Comparison of ENCODE assay signal across 31 cellular contexts in genomic region chr20:58697867-58698703, GRCh38. TPM values are rescaled to one million over a fixed set of nuclear protein-coding genes. Genes with fewer than 3 reads are reported as not detected.
DNase-seq lines count a peak whose midpoint lies in the region; ATAC-seq, FAIRE-seq and TF ChIP-seq lines count a peak whose summit lies in the region.
"Had no signal": no experiment of that assay in that cellular context is flagged by ENCODE, and none has a peak within 500 bp of the region (broad histone marks: within the 10 kb centered on the region; RNA-seq: fewer than 3 reads in every experiment).

No MANE protein-coding gene starts in this region.

- peaks cover 16 to 19% (median 17%) of the 10 kb centered on the region in 4 donors for H3K4me1 ChIP-seq in esophagus muscularis mucosa
- peaks cover 7 to 20% (median 17%) of the 10 kb centered on the region in 6 donors for H3K4me1 ChIP-seq in spleen

- no peak for TF ChIP-seq EP300 in esophagus muscularis mucosa (IDR thresholded peaks at IDR 0.05)

- H3K27me3 Mint-ChIP-seq in activated CD4-positive, alpha-beta T cell treated with anti-CD3 and anti-CD28 coated beads for 36 hours, result no peaks in the 10 kb centered on the region
- H3K27me3 Mint-ChIP-seq: activated CD4-positive, alpha-beta T cell treated with anti-CD3 and anti-CD28 coated beads, Interleukin-2, amount 10 ng/mL, durations not matched to agents 7 days and 5 days; activated CD8-positive, alpha-beta memory T cell treated with anti-CD3 and anti-CD28 coated beads, Interleukin-2, amount 10 ng/mL, durations not matched to agents 7 days and 5 days; B cell; dendritic cell treated with granulocyte-macrophage colony-stimulating factor and Interleukin-4, amounts not matched to agents 40 ng/mL and 50 ng/mL, for 4 days had no signal

- peak; percentile 72 for FAIRE-seq in HTR-8/SVneo (lab: Jason Lieb, UNC)
- FAIRE-seq: A204.1, small intestine had no signal

- POLR2A ChIA-PET in activated CD4-positive, alpha-beta T cell treated with anti-CD3 and anti-CD28 coated beads for 36 hours (lab: Charles Lee), result no interaction called here

- no peaks in the 10 kb centered on the region for H3K9me3 ChIP-seq in esophagus muscularis mucosa
- no peaks in the 10 kb centered on the region for H3K9me3 ChIP-seq in spleen
- H3K9me3 ChIP-seq: breast epithelium, Caco-2, heart left ventricle had no signal

- peak overlapping the region; percentile 31 to 58 (median 51) for H3K27ac ChIP-seq in esophagus muscularis mucosa (replicated peaks in 1 of 4)
- H3K27ac ChIP-seq in spleen, result no peak overlapping the region
- H3K27ac ChIP-seq: breast epithelium, heart left ventricle had no signal

- TF ChIP-seq CTCF in esophagus muscularis mucosa (IDR thresholded peaks at IDR 0.05) (no peak), spleen (IDR thresholded peaks at IDR 0.05 in 8 of 11, conservative IDR thresholded peaks at IDR 0.05 in 3 of 11) (no peak)

- H3K4me3 ChIP-seq in esophagus muscularis mucosa, result no peak overlapping the region
- no peak overlapping the region for H3K4me3 ChIP-seq in spleen
- H3K4me3 ChIP-seq: breast epithelium, heart left ventricle had no signal

- H3K36me3 ChIP-seq in esophagus muscularis mucosa (peaks cover 43 to 86% (median 81%) of the 10 kb centered on the region in 4 donors), spleen (peaks cover 0 to 86% (median 62%) of the 10 kb centered on the region in 6 donors)

- H3K4me3 Mint-ChIP-seq in activated CD4-positive, alpha-beta T cell treated with anti-CD3 and anti-CD28 coated beads for 36 hours, result no peak overlapping the region
- H3K4me3 Mint-ChIP-seq: activated CD4-positive, alpha-beta T cell treated with anti-CD3 and anti-CD28 coated beads, Interleukin-2, amount 10 ng/mL, durations not matched to agents 7 days and 5 days; activated CD8-positive, alpha-beta memory T cell treated with anti-CD3 and anti-CD28 coated beads, Interleukin-2, amount 10 ng/mL, durations not matched to agents 7 days and 5 days; B cell; dendritic cell treated with granulocyte-macrophage colony-stimulating factor and Interleukin-4, amounts not matched to agents 40 ng/mL and 50 ng/mL, for 4 days; HFFc6; nephron progenitor cell had no signal

- peak; percentile 2 for DNase-seq in activated CD4-positive, alpha-beta T cell treated with anti-CD3 and anti-CD28 coated beads for 36 hours
- no peak for DNase-seq in activated CD4-positive, alpha-beta T cell treated with anti-CD3 and anti-CD28 coated beads for 4 hours
- no peak for DNase-seq in HTR-8/SVneo (ENCODE audit: insufficient read length, low spot score)
- no peak for DNase-seq in esophagus muscularis mucosa (ENCODE audit: extremely low spot score)
- DNase-seq in spleen, result peak; percentile 60
- DNase-seq in middle frontal gyrus (ENCODE audit: extremely low spot score, low spot score), result no peak
- DNase-seq in NCI-H2227 treated with DMSO at 0.1 percent for 48 hours (lab: John Stamatoyannopoulos, UW), result no peak
- DNase-seq: activated CD4-positive, alpha-beta T cell treated with anti-CD3 and anti-CD28 coated beads, Interleukin-2, amount 10 ng/mL, durations not matched to agents 7 days and 5 days; activated CD8-positive, alpha-beta memory T cell treated with anti-CD3 and anti-CD28 coated beads, Interleukin-2, amount 10 ng/mL, durations not matched to agents 7 days and 5 days; activated effector memory CD4-positive, alpha-beta T cell treated with Interleukin-2 at 50 U/mL for 16 hours; DMS79 treated with DMSO at 0.1 percent for 48 hours; HFFc6; Karpas-422; MV-4-11; NCI-H1694 treated with DMSO at 0.1 percent for 48 hours; NCI-H226; nephron progenitor cell; OCI-M1; SHP77 treated with DMSO at 0.1 percent for 48 hours; stimulated activated CD4-positive, alpha-beta T cell treated with anti-CD3 and anti-CD28 coated beads, Interleukin-2, amount 100 ng/mL, for 48 hours; stimulated activated naive CD4-positive, alpha-beta T cell treated with Interleukin-2 at 50 U/mL for 16 hours; trophoblast cell had no signal

- TF ChIP-seq POLR2A in esophagus muscularis mucosa (IDR thresholded peaks at IDR 0.05; ENCODE audit: low read depth), result no peak
- TF ChIP-seq POLR2A in spleen (IDR thresholded peaks at IDR 0.05), result no peak

- peaks cover 15% of the 10 kb centered on the region for H3K36me3 Mint-ChIP-seq in activated CD4-positive, alpha-beta T cell treated with anti-CD3 and anti-CD28 coated beads for 36 hours (ENCODE audit: low read depth)

- intact Hi-C loops in activated CD4-positive, alpha-beta T cell treated with anti-CD3 and anti-CD28 coated beads for 36 hours (cut with DNase I, micrococcal nuclease), result no loop called here
- intact Hi-C loops in esophagus muscularis mucosa (cut with DNase I) (no loop called here), spleen (cut with DNase I; ENCODE audit: low total_unique reads) (no loop called here)

- peak overlapping the region; percentile 2 for H3K27ac Mint-ChIP-seq in activated CD4-positive, alpha-beta T cell treated with anti-CD3 and anti-CD28 coated beads for 36 hours
- H3K27ac Mint-ChIP-seq: activated CD4-positive, alpha-beta T cell treated with anti-CD3 and anti-CD28 coated beads, Interleukin-2, amount 10 ng/mL, durations not matched to agents 7 days and 5 days; activated CD8-positive, alpha-beta memory T cell treated with anti-CD3 and anti-CD28 coated beads, Interleukin-2, amount 10 ng/mL, durations not matched to agents 7 days and 5 days; B cell; dendritic cell treated with granulocyte-macrophage colony-stimulating factor and Interleukin-4, amounts not matched to agents 40 ng/mL and 50 ng/mL, for 4 days; HFFc6; nephron progenitor cell had no signal

- CTCF ChIA-PET in activated CD4-positive, alpha-beta T cell treated with anti-CD3 and anti-CD28 coated beads for 36 hours (lab: Charles Lee), result interaction anchor here (0.7 kb wide), 1 partner anchor 72 kb away, joined by 3 read pairs; no protein-coding TSS in a partner anchor

- ATAC-seq in activated CD4-positive, alpha-beta T cell treated with anti-CD3 and anti-CD28 coated beads for 36 hours, result no peak
- no peak for ATAC-seq in GM18870 (IDR thresholded peaks at IDR 0.05; ENCODE audit: unreplicated experiment)
- ATAC-seq: activated CD8-positive, alpha-beta memory T cell treated with anti-CD3 and anti-CD28 coated beads, Interleukin-2, amount 10 ng/mL, durations not matched to agents 7 days and 5 days; left lobe of liver had no signal

- H3K27me3 ChIP-seq in esophagus muscularis mucosa (no peaks in the 10 kb centered on the region), spleen (replicated peaks in 1 of 7) (no peaks in the 10 kb centered on the region)
- H3K27me3 ChIP-seq: breast epithelium, heart left ventricle had no signal

- H3K4me1 Mint-ChIP-seq in activated CD4-positive, alpha-beta T cell treated with anti-CD3 and anti-CD28 coated beads for 36 hours, result peaks cover 9% of the 10 kb centered on the region

- WGBS in esophagus muscularis mucosa, result 87% methylated on average over 12 of the region's 15 CpGs
- WGBS in spleen, 5 donors, result 93 to 97% (median 93%) methylated on average over 9 to 15 of the region's 15 CpGs

- no peaks in the 10 kb centered on the region for H3K9me3 Mint-ChIP-seq in activated CD4-positive, alpha-beta T cell treated with anti-CD3 and anti-CD28 coated beads for 36 hours (ENCODE audit: low read depth)
- H3K9me3 Mint-ChIP-seq: activated CD4-positive, alpha-beta T cell treated with anti-CD3 and anti-CD28 coated beads, Interleukin-2, amount 10 ng/mL, durations not matched to agents 7 days and 5 days; dendritic cell treated with granulocyte-macrophage colony-stimulating factor and Interleukin-4, amounts not matched to agents 40 ng/mL and 50 ng/mL, for 4 days; HFFc6 had no signal

RNA-seq across cellular contexts. Expression of gene NPEPL1, which starts 5.5 kb away (rescaled TPM):
- total RNA-seq in activated CD4-positive, alpha-beta T cell treated with anti-CD3 and anti-CD28 coated beads for 36 hours, result 10 to 100 TPM; 13.6 to 15.2 TPM
- total RNA-seq in esophagus muscularis mucosa, result 10 to 100 TPM; 29.0 to 59.0 (median 50.5) TPM
- total RNA-seq in spleen, result 10 to 100 TPM; 31.7 to 61.7 (median 56.4) TPM
- polyA plus RNA-seq in spleen, result 10 to 100 TPM; 19.3 to 56.7 (median 50.6) TPM

RNA-seq across cellular contexts. Expression of gene STX16, which starts 47.0 kb away (rescaled TPM):
- total RNA-seq in activated CD4-positive, alpha-beta T cell treated with anti-CD3 and anti-CD28 coated beads for 36 hours, result 100 to 1,000 TPM; 101 to 110 TPM
- 10 to 100 TPM; 36.6 to 57.7 (median 43.5) TPM for total RNA-seq in esophagus muscularis mucosa
- 100 to 1,000 TPM in 1 of 7 donors, 10 to 100 TPM in 6; 62.6 to 105 (median 83.6) TPM for total RNA-seq in spleen
- polyA plus RNA-seq in spleen, result 10 to 100 TPM; 34.4 to 47.3 (median 43.5) TPM

Comparison
In these comparisons a context has a peak if more than half of its experiments do, and no peak if none do; other contexts are left out.
1. DNase-seq: peak in activated CD4-positive, alpha-beta T cell treated with anti-CD3 and anti-CD28 coated beads for 36 hours (single experiment) and spleen (single experiment); none in activated CD4-positive, alpha-beta T cell treated with anti-CD3 and anti-CD28 coated beads for 4 hours (0 of 2), HTR-8/SVneo (single experiment), esophagus muscularis mucosa (single experiment), middle frontal gyrus (single experiment) and NCI-H2227 treated with DMSO at 0.1 percent for 48 hours (single experiment).
2. H3K27ac ChIP-seq: peak in esophagus muscularis mucosa (4 of 4); none in spleen (0 of 8).